In genomic region chr14:65184032-65184764, GRCh38 we compare ENCODE assay signal across 15 cellular contexts.
DNase-seq lines count a peak whose midpoint lies in the region; ATAC-seq and TF ChIP-seq lines count a peak whose summit lies in the region.
"Had no signal": no experiment of that assay in that cellular context is flagged by ENCODE, and none has a peak within 500 bp of the region (broad histone marks: within the 10 kb centered on the region; RNA-seq: fewer than 3 reads in every experiment).

No MANE protein-coding gene starts in this region.

- DNase-seq in AG08395 (ENCODE audit: low spot score) (peak; percentile 25), GM23338 (ENCODE audit: low spot score) (no peak), SK-N-MC (ENCODE audit: low read depth, low spot score) (no peak), glomerular visceral epithelial cell (ENCODE audit: extremely low spot score) (peak; percentile 66), NCI-H1694 (lab: John Stamatoyannopoulos, UW) (no peak), GDM1 (lab: John Stamatoyannopoulos, UW) (no peak)
- DNase-seq: activated naive CD4-positive, alpha-beta T cell treated with anti-CD3 and anti-CD28 coated beads, Interleukin-2, amount 10 ng/mL, durations not matched to agents 7 days and 5 days; left ventricle myocardium superior; NCI-H345; Right ventricle myocardium superior; T1000 had no signal

- H3K79me2 ChIP-seq in GM23338 (replicated peaks; ENCODE audit: insufficient read depth), result no peaks in the 10 kb centered on the region

- H3K9ac ChIP-seq in SK-N-MC (ENCODE audit: insufficient read length), result peak overlapping the region; percentile 1
- H3K9ac ChIP-seq: BLaER1 treated with 17β-estradiol and CSF1 and Interleukin-3, amounts not matched to agents 10 nM and 100 nM had no signal

- H3K4me1 ChIP-seq in GM23338 (ENCODE audit: insufficient read depth), result peaks cover 15% of the 10 kb centered on the region

- no peaks in the 10 kb centered on the region for H4K20me1 ChIP-seq in GM23338 (replicated peaks; ENCODE audit: insufficient read depth)
- H4K20me1 ChIP-seq: BLaER1 treated with 17β-estradiol and CSF1 and Interleukin-3, amounts not matched to agents 10 nM and 100 nM had no signal

- peaks cover 4% of the 10 kb centered on the region for H3K27me3 Mint-ChIP-seq in GM23338 (ENCODE audit: insufficient read depth, low read depth, poor library complexity)

- peaks cover 3% of the 10 kb centered on the region; the same call in 1 of the 2 replicates for H3K9me2 ChIP-seq in GM23338 (ENCODE audit: insufficient read depth)

- peaks cover 9% of the 10 kb centered on the region; the same call in 1 of the 2 replicates for H3K9me3 ChIP-seq in SK-N-MC (ENCODE audit: low read depth, low read length)

- TF ChIP-seq CTCF in GM23338 (conservative IDR thresholded peaks at IDR 0.05; ENCODE audit: low read depth in 2 of 2), result no peak

- H3K36me3 Mint-ChIP-seq in GM23338 (ENCODE audit: low read depth), result peaks cover 18% of the 10 kb centered on the region; the same call in 2 of the 3 replicates

- no peaks in the 10 kb centered on the region for H3K27me3 ChIP-seq in GM23338 (ENCODE audit: insufficient read depth)
- H3K27me3 ChIP-seq: BLaER1 treated with 17β-estradiol and CSF1 and Interleukin-3, amounts not matched to agents 10 nM and 100 nM had no signal

- peaks cover 45% of the 10 kb centered on the region for H3K4me1 Mint-ChIP-seq in GM23338

- no peaks in the 10 kb centered on the region for H3F3A ChIP-seq in GM23338 (replicated peaks; ENCODE audit: low read depth)

- H3K4me3 Mint-ChIP-seq in GM23338, result no peak overlapping the region
- H3K4me3 Mint-ChIP-seq: activated naive CD4-positive, alpha-beta T cell treated with anti-CD3 and anti-CD28 coated beads, Interleukin-2, amount 10 ng/mL, durations not matched to agents 7 days and 5 days had no signal

- H3K4me3 ChIP-seq in GM23338, result no peak overlapping the region
- H3K4me3 ChIP-seq in SK-N-MC, result peak overlapping the region; percentile 20; the same call in 1 of the 2 replicates
- H3K4me3 ChIP-seq: BLaER1 treated with 17β-estradiol and CSF1 and Interleukin-3, amounts not matched to agents 10 nM and 100 nM; skin epidermis had no signal

- H3K4me2 ChIP-seq in GM23338, result no peak overlapping the region
- H3K4me2 ChIP-seq: BLaER1 treated with 17β-estradiol and CSF1 and Interleukin-3, amounts not matched to agents 10 nM and 100 nM had no signal

- ATAC-seq in GM23338, result no peak
- no peak for ATAC-seq in HG02623 (IDR thresholded peaks at IDR 0.05; ENCODE audit: unreplicated experiment)
- no peak for ATAC-seq in GM19035 (IDR thresholded peaks at IDR 0.05; ENCODE audit: unreplicated experiment)
- ATAC-seq: left ventricle myocardium superior had no signal

- H2AFZ ChIP-seq in GM23338, result 0 out of 2 replicates have a peak overlapping the region, but pooled peaks have one; percentile 24

- H3K9me3 Mint-ChIP-seq in GM23338, result peaks cover 20% of the 10 kb centered on the region

- H3K27ac Mint-ChIP-seq in GM23338, result no peak overlapping the region
- H3K27ac Mint-ChIP-seq: activated naive CD4-positive, alpha-beta T cell treated with anti-CD3 and anti-CD28 coated beads, Interleukin-2, amount 10 ng/mL, durations not matched to agents 7 days and 5 days had no signal

- H3K27ac ChIP-seq in GM23338 (ENCODE audit: low read depth), result no peak overlapping the region
- H3K27ac ChIP-seq in SK-N-MC, result peak overlapping the region; percentile 29; the same call in 1 of the 2 replicates
- H3K27ac ChIP-seq: BLaER1 treated with 17β-estradiol and CSF1 and Interleukin-3, amounts not matched to agents 10 nM and 100 nM; skin epidermis had no signal

- no peaks in the 10 kb centered on the region for H3K36me3 ChIP-seq in GM23338 (ENCODE audit: insufficient read depth)
- H3K36me3 ChIP-seq in SK-N-MC (ENCODE audit: insufficient read depth, low read length), result no peaks in the 10 kb centered on the region
- H3K36me3 ChIP-seq: BLaER1 treated with 17β-estradiol and CSF1 and Interleukin-3, amounts not matched to agents 10 nM and 100 nM had no signal

TF ChIP-seq in GM23338, 12 proteins besides CTCF, POLR2A, EP300 and RAD21:
- TF ChIP-seq REST (IDR thresholded peaks at IDR 0.05; ENCODE audit: unreplicated experiment) (no peak), JUNB (IDR thresholded peaks at IDR 0.05; ENCODE audit: unreplicated experiment) (no peak), CREB1 (CRISPR knock-in tag; IDR thresholded peaks at IDR 0.05; ENCODE audit: low read depth) (no peak), STAT1 (IDR thresholded peaks at IDR 0.05; ENCODE audit: unreplicated experiment) (no peak), EZH2phosphoT487 (IDR thresholded peaks at IDR 0.05; ENCODE audit: unreplicated experiment) (no peak), EZH2 (IDR thresholded peaks at IDR 0.05; ENCODE audit: low read depth, unreplicated experiment) (no peak)

Comparison
In these comparisons a context has a peak if more than half of its experiments do, and no peak if none do; other contexts are left out.
1. DNase-seq: peak in AG08395 (single experiment) and glomerular visceral epithelial cell (single experiment); none in GM23338 (single experiment), SK-N-MC (single experiment), NCI-H1694 (single experiment) and GDM1 (single experiment).